Comparison of ENCODE assay signal across 17 cellular contexts in genomic region chr9:127197861-127198430, GRCh38.
DNase-seq lines count a peak whose midpoint lies in the region; ATAC-seq and TF ChIP-seq lines count a peak whose summit lies in the region.
"Had no signal": no experiment of that assay in that cellular context is flagged by ENCODE, and none has a peak within 500 bp of the region (broad histone marks: within the 10 kb centered on the region; RNA-seq: fewer than 3 reads in every experiment).

No MANE protein-coding gene starts in this region.

- H3K36me3 ChIP-seq in mucosa of stomach (ENCODE audit: control insufficient read depth, insufficient read depth, low read length) = peaks cover 5% of the 10 kb centered on the region
- H3K36me3 ChIP-seq in tibial artery = peaks cover 0 to 4% (median 0%) of the 10 kb centered on the region in 3 donors

- H3K27me3 Mint-ChIP-seq in WTC11 (ENCODE audit: low read depth) (no peaks in the 10 kb centered on the region), osteocyte (ENCODE audit: unreplicated experiment) (no peaks in the 10 kb centered on the region)
- H3K27me3 Mint-ChIP-seq: B cell, naive B cell had no signal

- H3K4me3 Mint-ChIP-seq in WTC11 (no peak overlapping the region), osteocyte (ENCODE audit: unreplicated experiment) (no peak overlapping the region)
- H3K4me3 Mint-ChIP-seq: B cell had no signal

- H3K9me3 Mint-ChIP-seq in WTC11 (no peaks in the 10 kb centered on the region), osteocyte (ENCODE audit: unreplicated experiment) (no peaks in the 10 kb centered on the region)
- H3K9me3 Mint-ChIP-seq: naive B cell had no signal

- H3K27me3 ChIP-seq in mucosa of stomach (ENCODE audit: control insufficient read depth, insufficient read depth, low read length) (no peaks in the 10 kb centered on the region), tibial artery (no peaks in the 10 kb centered on the region)
- H3K27me3 ChIP-seq: body of pancreas, dorsolateral prefrontal cortex had no signal

- no peaks in the 10 kb centered on the region for H3K36me3 Mint-ChIP-seq in WTC11
- no peaks in the 10 kb centered on the region for H3K36me3 Mint-ChIP-seq in osteocyte (ENCODE audit: unreplicated experiment)
- H3K36me3 Mint-ChIP-seq: naive B cell had no signal

- ATAC-seq in WTC11 = no peak
- ATAC-seq: body of pancreas, left lobe of liver had no signal

- H3K9me3 ChIP-seq in mucosa of stomach (ENCODE audit: control insufficient read depth, low read length) (no peaks in the 10 kb centered on the region), tibial artery (no peaks in the 10 kb centered on the region)
- H3K9me3 ChIP-seq: body of pancreas had no signal

- peak overlapping the region; percentile 1 to 34 for H3K27ac ChIP-seq in tibial artery
- H3K27ac ChIP-seq: body of pancreas had no signal

- H3K4me3 ChIP-seq in fibroblast of the aortic adventitia (ENCODE audit: low read depth, low read length) = no peak overlapping the region
- H3K4me3 ChIP-seq in mucosa of stomach (ENCODE audit: low read length) = no peak overlapping the region
- no peak overlapping the region for H3K4me3 ChIP-seq in tibial artery
- H3K4me3 ChIP-seq: body of pancreas, dorsolateral prefrontal cortex had no signal

- POLR2A ChIA-PET in WTC11 (lab: Charles Lee) = no interaction called here

- peak overlapping the region; percentile 27; the same call in 1 of the 2 replicates for H3K27ac Mint-ChIP-seq in WTC11
- H3K27ac Mint-ChIP-seq in osteocyte (ENCODE audit: unreplicated experiment) = no peak overlapping the region
- H3K27ac Mint-ChIP-seq: B cell had no signal

- peak overlapping the region; percentile 7 for H3K9ac ChIP-seq in mucosa of stomach (ENCODE audit: low read length)

- H3K4me1 ChIP-seq in mucosa of stomach (ENCODE audit: control insufficient read depth, insufficient read depth, low read length) (peaks cover 23% of the 10 kb centered on the region), tibial artery (peaks cover 0 to 30% (median 19%) of the 10 kb centered on the region in 4 donors)
- H3K4me1 ChIP-seq: body of pancreas had no signal

- peaks cover 7% of the 10 kb centered on the region for H3K4me1 Mint-ChIP-seq in WTC11
- peaks cover 20% of the 10 kb centered on the region for H3K4me1 Mint-ChIP-seq in osteocyte (ENCODE audit: unreplicated experiment)

- intact Hi-C loops in tibial artery (cut with DNase I; ENCODE audit: low total_unique reads) = loop anchor here (2.0 kb wide), 1 partner anchor 257 kb away; no protein-coding TSS in a partner anchor

- CTCF ChIA-PET in WTC11 (lab: Charles Lee) = interaction anchor here (1.0 to 9.5 kb wide), 17 partner anchors 10 to 343 kb away, joined by 3 to 63 read pairs (median 4); partner anchors contain the start of gene ANGPTL2

- no peak for DNase-seq in WTC11 (ENCODE audit: low spot score)
- peak; percentile 46 for DNase-seq in fibroblast of the aortic adventitia (ENCODE audit: low read depth)
- no peak for DNase-seq in tibial artery
- DNase-seq in SW 1271 (lab: John Stamatoyannopoulos, UW) = no peak
- no peak for DNase-seq in osteocyte (ENCODE audit: extremely low spot score, unreplicated experiment)
- no peak for DNase-seq in DMS53 treated with DMSO at 0.1 percent for 48 hours (lab: John Stamatoyannopoulos, UW; ENCODE audit: unreplicated experiment)
- DNase-seq: activated CD4-positive, alpha-beta T cell treated with anti-CD3 and anti-CD28 coated beads for 1 hour; activated naive CD4-positive, alpha-beta T cell treated with anti-CD3 and anti-CD28 coated beads, Interleukin-2, amount 50 U/mL, for 16 hours; activated T-cell treated with anti-CD3 and anti-CD28 coated beads for 4 hours; body of pancreas; dorsolateral prefrontal cortex; naive B cell; NCI-H1436; T-helper 2 cell had no signal

- TF ChIP-seq CTCF in WTC11 (IDR thresholded peaks at IDR 0.05) (no peak), fibroblast of the aortic adventitia (IDR thresholded peaks at IDR 0.05; ENCODE audit: insufficient read depth, low read length) (no peak), tibial artery (IDR thresholded peaks at IDR 0.05) (no peak), osteocyte (IDR thresholded peaks at IDR 0.05) (no peak)

TF ChIP-seq in WTC11, 78 proteins besides CTCF, POLR2A, EP300 and RAD21:
- TF ChIP-seq FOXJ3 (CRISPR knock-in tag; IDR thresholded peaks at IDR 0.05; ENCODE audit: borderline replicate concordance) (no peak), ZNF263 (CRISPR knock-in tag; IDR thresholded peaks at IDR 0.05; ENCODE audit: low read depth) (no peak), TCF7 (CRISPR knock-in tag; IDR thresholded peaks at IDR 0.05; ENCODE audit: low read depth) (no peak), RORB (CRISPR knock-in tag; IDR thresholded peaks at IDR 0.05) (no peak), JAZF1 (CRISPR knock-in tag; IDR thresholded peaks at IDR 0.05) (no peak), ZNF219 (CRISPR knock-in tag; IDR thresholded peaks at IDR 0.05; ENCODE audit: borderline replicate concordance) (no peak), ATF2 (CRISPR knock-in tag; IDR thresholded peaks at IDR 0.05; ENCODE audit: borderline replicate concordance, low read depth) (no peak), KAT7 (CRISPR knock-in tag; IDR thresholded peaks at IDR 0.05; ENCODE audit: borderline replicate concordance) (no peak), ELF4 (CRISPR knock-in tag; IDR thresholded peaks at IDR 0.05; ENCODE audit: low read depth) (no peak), SMAD4 (CRISPR knock-in tag; IDR thresholded peaks at IDR 0.05) (no peak), ZBTB21 (CRISPR knock-in tag; IDR thresholded peaks at IDR 0.05; ENCODE audit: borderline replicate concordance) (no peak)
- TF ChIP-seq, protein P1, sequence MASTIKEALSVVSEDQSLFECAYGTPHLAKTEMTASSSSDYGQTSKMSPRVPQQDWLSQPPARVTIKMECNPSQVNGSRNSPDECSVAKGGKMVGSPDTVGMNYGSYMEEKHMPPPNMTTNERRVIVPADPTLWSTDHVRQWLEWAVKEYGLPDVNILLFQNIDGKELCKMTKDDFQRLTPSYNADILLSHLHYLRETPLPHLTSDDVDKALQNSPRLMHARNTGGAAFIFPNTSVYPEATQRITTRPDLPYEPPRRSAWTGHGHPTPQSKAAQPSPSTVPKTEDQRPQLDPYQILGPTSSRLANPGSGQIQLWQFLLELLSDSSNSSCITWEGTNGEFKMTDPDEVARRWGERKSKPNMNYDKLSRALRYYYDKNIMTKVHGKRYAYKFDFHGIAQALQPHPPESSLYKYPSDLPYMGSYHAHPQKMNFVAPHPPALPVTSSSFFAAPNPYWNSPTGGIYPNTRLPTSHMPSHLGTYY (CRISPR knock-in tag; IDR thresholded peaks at IDR 0.05) = no peak
- TF ChIP-seq, protein P2, sequence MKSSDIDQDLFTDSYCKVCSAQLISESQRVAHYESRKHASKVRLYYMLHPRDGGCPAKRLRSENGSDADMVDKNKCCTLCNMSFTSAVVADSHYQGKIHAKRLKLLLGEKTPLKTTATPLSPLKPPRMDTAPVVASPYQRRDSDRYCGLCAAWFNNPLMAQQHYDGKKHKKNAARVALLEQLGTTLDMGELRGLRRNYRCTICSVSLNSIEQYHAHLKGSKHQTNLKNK (CRISPR knock-in tag; IDR thresholded peaks at IDR 0.05) = no peak
- TF ChIP-seq, protein P3, sequence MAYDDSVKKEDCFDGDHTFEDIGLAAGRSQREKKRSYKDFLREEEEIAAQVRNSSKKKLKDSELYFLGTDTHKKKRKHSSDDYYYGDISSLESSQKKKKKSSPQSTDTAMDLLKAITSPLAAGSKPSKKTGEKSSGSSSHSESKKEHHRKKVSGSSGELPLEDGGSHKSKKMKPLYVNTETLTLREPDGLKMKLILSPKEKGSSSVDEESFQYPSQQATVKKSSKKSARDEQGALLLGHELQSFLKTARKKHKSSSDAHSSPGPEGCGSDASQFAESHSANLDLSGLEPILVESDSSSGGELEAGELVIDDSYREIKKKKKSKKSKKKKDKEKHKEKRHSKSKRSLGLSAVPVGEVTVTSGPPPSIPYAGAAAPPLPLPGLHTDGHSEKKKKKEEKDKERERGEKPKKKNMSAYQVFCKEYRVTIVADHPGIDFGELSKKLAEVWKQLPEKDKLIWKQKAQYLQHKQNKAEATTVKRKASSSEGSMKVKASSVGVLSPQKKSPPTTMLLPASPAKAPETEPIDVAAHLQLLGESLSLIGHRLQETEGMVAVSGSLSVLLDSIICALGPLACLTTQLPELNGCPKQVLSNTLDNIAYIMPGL (CRISPR knock-in tag; IDR thresholded peaks at IDR 0.05) = no peak
- TF ChIP-seq, protein P4, sequence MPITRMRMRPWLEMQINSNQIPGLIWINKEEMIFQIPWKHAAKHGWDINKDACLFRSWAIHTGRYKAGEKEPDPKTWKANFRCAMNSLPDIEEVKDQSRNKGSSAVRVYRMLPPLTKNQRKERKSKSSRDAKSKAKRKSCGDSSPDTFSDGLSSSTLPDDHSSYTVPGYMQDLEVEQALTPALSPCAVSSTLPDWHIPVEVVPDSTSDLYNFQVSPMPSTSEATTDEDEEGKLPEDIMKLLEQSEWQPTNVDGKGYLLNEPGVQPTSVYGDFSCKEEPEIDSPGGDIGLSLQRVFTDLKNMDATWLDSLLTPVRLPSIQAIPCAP (CRISPR knock-in tag; IDR thresholded peaks at IDR 0.05) = no peak
